Comparison of ENCODE assay signal across 8 cellular contexts in genomic region chr16:81006472-81007311, GRCh38. TPM values are rescaled to one million over a fixed set of nuclear protein-coding genes. Genes with fewer than 3 reads are reported as not detected.
DNase-seq lines count a peak whose midpoint lies in the region; ATAC-seq and TF ChIP-seq lines count a peak whose summit lies in the region.

CENPN (plus strand) TSS chr16:81007214; CDS start chr16:81011940, 4,726 bp downstream.
CMC2 (minus strand) TSS chr16:81006885; CDS start chr16:80997394, 9,491 bp downstream.

- peak within 1 kb of the TSS; percentile 93 for H3K27ac ChIP-seq in SK-N-MC
- peak within 1 kb of the TSS; percentile 90 to 100 (median 98) for H3K27ac ChIP-seq in gastroesophageal sphincter
- H3K27ac ChIP-seq in neutrophil: peak within 1 kb of the TSS; percentile 99
- peak within 1 kb of the TSS; percentile 99 for H3K27ac ChIP-seq in substantia nigra (ENCODE audit: low read depth, low read length, poor library complexity, severe bottlenecking)

- WGBS in gastroesophageal sphincter (ENCODE audit: low coverage in 1 of 2), 2 donors: 0% methylated on average over 3 of the region's 80 CpGs; no CpG with 5 or more reads in 1 of the 2 donors

- no peaks in the 10 kb centered on the region for H3K27me3 Mint-ChIP-seq in activated naive CD4-positive, alpha-beta T cell treated with anti-CD3 and anti-CD28 coated beads, Interleukin-2, amount 10 ng/mL, durations not matched to agents 7 days and 5 days

- ATAC-seq in HG02588 (IDR thresholded peaks at IDR 0.05; ENCODE audit: unreplicated experiment): peak; percentile 84
- ATAC-seq in gastroesophageal sphincter: peak; percentile 97

- H3K4me1 ChIP-seq in gastroesophageal sphincter (peaks cover 0 to 43% (median 12%) of the 10 kb centered on the region in 3 donors), neutrophil (ENCODE audit: control insufficient read depth in 1 of 2, insufficient read depth in 1 of 2, low read depth in 1 of 2, low read length in 1 of 2) (peaks cover 35 to 40% of the 10 kb centered on the region in 2 experiments)

- CTCF ChIA-PET in activated naive CD4-positive, alpha-beta T cell treated with anti-CD3 and anti-CD28 coated beads, Interleukin-2, amount 10 ng/mL, durations not matched to agents 7 days and 5 days (lab: Charles Lee): interaction anchor here (0.9 kb wide), 1 partner anchor 29 kb away, joined by 4 read pairs; the partner anchor contains the start of gene ATMIN

- H3K36me3 Mint-ChIP-seq in activated naive CD4-positive, alpha-beta T cell treated with anti-CD3 and anti-CD28 coated beads, Interleukin-2, amount 10 ng/mL, durations not matched to agents 7 days and 5 days: peaks cover 28% of the 10 kb centered on the region

- H3K36me3 ChIP-seq in SK-N-MC (ENCODE audit: insufficient read depth, low read length): no peaks in the 10 kb centered on the region; the same call in 1 of the 2 replicates
- no peaks in the 10 kb centered on the region for H3K36me3 ChIP-seq in gastroesophageal sphincter
- no peaks in the 10 kb centered on the region for H3K36me3 ChIP-seq in neutrophil

- H3K27me3 ChIP-seq in gastroesophageal sphincter (no peaks in the 10 kb centered on the region), neutrophil (no peaks in the 10 kb centered on the region)

- TF ChIP-seq CTCF in gastroesophageal sphincter (IDR thresholded peaks at IDR 0.05) (no peak), neutrophil (IDR thresholded peaks at IDR 0.05) (peak; percentile 8)

- TF ChIP-seq POLR2A in gastroesophageal sphincter (IDR thresholded peaks at IDR 0.05): peak; percentile 72 to 79

- peak within 1 kb of the TSS; percentile 90 for H3K4me3 Mint-ChIP-seq in activated naive CD4-positive, alpha-beta T cell treated with anti-CD3 and anti-CD28 coated beads, Interleukin-2, amount 10 ng/mL, durations not matched to agents 7 days and 5 days

- H3K27ac Mint-ChIP-seq in activated naive CD4-positive, alpha-beta T cell treated with anti-CD3 and anti-CD28 coated beads, Interleukin-2, amount 10 ng/mL, durations not matched to agents 7 days and 5 days: peak within 1 kb of the TSS; percentile 100

- peak within 1 kb of the TSS; percentile 80 for H3K4me3 ChIP-seq in GM08714 (ENCODE audit: low read length)
- H3K4me3 ChIP-seq in SK-N-MC: peak within 1 kb of the TSS; percentile 89
- peak within 1 kb of the TSS; percentile 66 to 97 for H3K4me3 ChIP-seq in gastroesophageal sphincter
- H3K4me3 ChIP-seq in neutrophil (ENCODE audit: low read depth in 1 of 2, low read length in 1 of 2): peak within 1 kb of the TSS; percentile 93 to 95

- H3K9me3 Mint-ChIP-seq in activated naive CD4-positive, alpha-beta T cell treated with anti-CD3 and anti-CD28 coated beads, Interleukin-2, amount 10 ng/mL, durations not matched to agents 7 days and 5 days: no peaks in the 10 kb centered on the region

- peak within 1 kb of the TSS; percentile 91 for H3K9ac ChIP-seq in SK-N-MC (ENCODE audit: insufficient read length)

- DNase-seq in NCI-H1048 (lab: John Stamatoyannopoulos, UW) (peak; percentile 68), SK-N-MC (ENCODE audit: low read depth, low spot score) (peak; percentile 68), substantia nigra (lab: John Stamatoyannopoulos, UW) (peak; percentile 91 to 100 (median 97))
- DNase-seq in activated naive CD4-positive, alpha-beta T cell treated with anti-CD3 and anti-CD28 coated beads, Interleukin-2, amount 10 ng/mL, durations not matched to agents 7 days and 5 days: peak; percentile 98

- TF ChIP-seq EP300 in gastroesophageal sphincter (IDR thresholded peaks at IDR 0.05): no peak

- H3K4me1 Mint-ChIP-seq in activated naive CD4-positive, alpha-beta T cell treated with anti-CD3 and anti-CD28 coated beads, Interleukin-2, amount 10 ng/mL, durations not matched to agents 7 days and 5 days: peaks cover 64% of the 10 kb centered on the region

- no peaks in the 10 kb centered on the region for H3K9me3 ChIP-seq in SK-N-MC (ENCODE audit: low read depth, low read length)
- no peaks in the 10 kb centered on the region for H3K9me3 ChIP-seq in gastroesophageal sphincter
- H3K9me3 ChIP-seq in neutrophil: no peaks in the 10 kb centered on the region

RNA-seq across cellular contexts. Expression of gene CENPN, which starts in this region (rescaled TPM):
- total RNA-seq in gastroesophageal sphincter: 1 to 10 TPM; 4.3 to 8.4 (median 6.5) TPM

RNA-seq across cellular contexts. Expression of gene CMC2, which starts in this region (rescaled TPM):
- total RNA-seq in gastroesophageal sphincter: 10 to 100 TPM; 13.7 to 64.0 (median 38.2) TPM

Comparison
In these comparisons a context has a peak if more than half of its experiments do, and no peak if none do; other contexts are left out.
1. Peak in every context shown above with its lines: DNase-seq, ATAC-seq, H3K4me3 ChIP-seq and H3K27ac ChIP-seq.